8 cellular contexts compared by ENCODE assay signal in the genomic region with DNA sequence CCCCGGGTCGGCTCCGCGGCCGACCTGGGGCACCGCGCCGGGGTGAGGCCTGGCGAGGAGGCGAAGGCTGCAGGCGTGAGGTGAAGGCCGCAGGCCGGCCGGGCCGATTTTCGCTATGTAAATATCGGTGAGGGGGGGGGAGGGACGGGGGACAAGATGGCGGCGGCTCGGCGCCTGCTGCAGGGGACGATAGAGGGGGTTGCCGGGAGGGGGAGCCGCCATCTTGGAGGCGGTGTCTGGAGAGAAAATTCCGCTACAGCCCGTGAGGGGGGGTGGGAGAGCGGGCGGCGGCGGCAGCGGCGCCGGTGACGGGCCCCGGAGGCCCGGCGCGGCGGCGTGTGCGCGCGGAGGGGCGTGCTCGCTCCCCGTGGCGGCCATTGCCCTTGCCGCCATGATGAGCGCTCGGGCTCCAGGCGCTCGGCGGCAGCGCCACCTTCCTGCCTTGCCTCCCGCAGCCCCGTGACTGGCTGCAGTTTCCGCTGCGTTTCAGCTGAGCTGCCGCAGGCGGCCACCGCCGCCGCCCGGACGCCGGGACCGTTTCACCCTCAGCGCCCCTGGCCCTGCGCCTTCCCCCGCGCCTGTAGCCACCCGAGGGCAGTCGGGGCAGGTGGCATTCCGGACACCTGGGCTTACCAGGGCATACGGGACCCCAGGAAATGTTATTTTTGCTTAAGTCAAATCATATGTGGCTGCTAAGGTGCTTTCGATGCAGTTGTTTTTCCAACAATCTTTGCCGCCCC. TPM values are rescaled to one million over a fixed set of nuclear protein-coding genes. Genes with fewer than 3 reads are reported as not detected.
A peak's percentile ranks its signal among the peaks of the same experiment; 100 is the strongest.
DNase-seq lines count a peak whose midpoint lies in the region; ATAC-seq and TF ChIP-seq lines count a peak whose summit lies in the region.

No MANE protein-coding gene starts in this region.

- peak; percentile 28 for TF ChIP-seq POLR2A in NB4 (IDR thresholded peaks at IDR 0.05; ENCODE audit: extremely low read depth, insufficient read length)

- peaks cover 2% of the 10 kb centered on the region for H3K36me3 Mint-ChIP-seq in progenitor cell of endocrine pancreas (ENCODE audit: insufficient read depth)

- H3K27ac Mint-ChIP-seq in progenitor cell of endocrine pancreas: peak overlapping the region; percentile 96

- H3K4me1 Mint-ChIP-seq in progenitor cell of endocrine pancreas (ENCODE audit: low read depth): peaks cover 63% of the 10 kb centered on the region

- no peaks in the 10 kb centered on the region for H3K9me3 ChIP-seq in heart right ventricle

- DNase-seq in NB4 (ENCODE audit: low read depth) (peak; percentile 89), SW 1271 (lab: John Stamatoyannopoulos, UW) (peak; percentile 0 to 28), heart right ventricle (peak; percentile 82 to 85), progenitor cell of endocrine pancreas (ENCODE audit: low spot score, unreplicated experiment) (peak; percentile 85), ureter (ENCODE audit: low spot score) (peak; percentile 95)

- peaks cover 2 to 76% (median 57%) of the 10 kb centered on the region in 9 donors for H3K4me1 ChIP-seq in heart right ventricle

- H3K4me3 Mint-ChIP-seq in progenitor cell of endocrine pancreas (ENCODE audit: low read depth): peak overlapping the region; percentile 87

- TF ChIP-seq CTCF in GM12872 (IDR thresholded peaks at IDR 0.05; ENCODE audit: insufficient read depth, low read depth, low read length) (peak; percentile 32; the same call in 2 of the 3 replicates), NB4 (IDR thresholded peaks at IDR 0.05; ENCODE audit: low read depth, low read length) (no peak), heart right ventricle (IDR thresholded peaks at IDR 0.05) (peak in 8 of 9 donors; percentile 5 to 65 (median 52)), progenitor cell of endocrine pancreas (IDR thresholded peaks at IDR 0.05; ENCODE audit: unreplicated experiment) (peak; percentile 50)

- H3K27me3 Mint-ChIP-seq in progenitor cell of endocrine pancreas: no peaks in the 10 kb centered on the region

- H3K36me3 ChIP-seq in heart right ventricle: peaks cover 0 to 26% (median 0%) of the 10 kb centered on the region in 9 donors

- intact Hi-C loops in heart right ventricle (cut with DNase I): loop anchor here in 4 of 10 donors (5.0 to 10.0 kb wide), 5 partner anchors 37 to 243 kb away; partner anchors contain the start of genes APOO (in 1 of the 4), CXorf58 (in 1 of the 4) and EIF2S3 (in 1 of the 4)

- H3K27ac ChIP-seq in adipose tissue (ENCODE audit: low read depth, low read length): peak overlapping the region; percentile 97
- H3K27ac ChIP-seq in heart right ventricle: peak overlapping the region; percentile 87 to 100 (median 98)

- H3K4me3 ChIP-seq in NB4 (ENCODE audit: low read depth, low read length): peak overlapping the region; percentile 94
- H3K4me3 ChIP-seq in heart right ventricle: peak overlapping the region; percentile 59 to 91 (median 74)

- WGBS in adipose tissue, 3 donors: 0% methylated on average over 8 to 70 of the region's 79 CpGs
- 0 to 1% methylated on average over 9 to 67 of the region's 79 CpGs for WGBS in heart right ventricle, 2 donors

- H3K9me3 Mint-ChIP-seq in progenitor cell of endocrine pancreas (ENCODE audit: low read depth): no peaks in the 10 kb centered on the region

- no peaks in the 10 kb centered on the region for H3K27me3 ChIP-seq in heart right ventricle

- ATAC-seq in HG02571 (IDR thresholded peaks at IDR 0.05; ENCODE audit: unreplicated experiment): peak; percentile 72
- ATAC-seq in heart right ventricle: peak; percentile 85 to 95 (median 90)

RNA-seq across cellular contexts. Expression of gene ZFX, which starts 0.7 kb away (rescaled TPM):
- polyA plus RNA-seq in adipose tissue (10 to 100 TPM in 2 of 3 donors, 1 to 10 TPM in 1; 3.5 to 14.0 (median 10.8) TPM), heart right ventricle (1 to 10 TPM; 3.2 to 9.9 TPM)
- total RNA-seq in heart right ventricle (10 to 100 TPM; 32.0 to 57.6 (median 38.3) TPM), progenitor cell of endocrine pancreas (113 and 116 TPM in 2 replicates), ureter (75.0 TPM)

Comparison
In these comparisons a context has a peak if more than half of its experiments do, and no peak if none do; other contexts are left out.
1. Peak in every context shown above with its lines: DNase-seq, ATAC-seq, H3K4me3 ChIP-seq and H3K27ac ChIP-seq.
2. DNase-seq: peak in every context shown above with its lines; median percentile 95 in ureter; 89 in NB4; 85 in progenitor cell of endocrine pancreas; 84 in heart right ventricle; 14 in SW 1271.